In the genomic region with DNA sequence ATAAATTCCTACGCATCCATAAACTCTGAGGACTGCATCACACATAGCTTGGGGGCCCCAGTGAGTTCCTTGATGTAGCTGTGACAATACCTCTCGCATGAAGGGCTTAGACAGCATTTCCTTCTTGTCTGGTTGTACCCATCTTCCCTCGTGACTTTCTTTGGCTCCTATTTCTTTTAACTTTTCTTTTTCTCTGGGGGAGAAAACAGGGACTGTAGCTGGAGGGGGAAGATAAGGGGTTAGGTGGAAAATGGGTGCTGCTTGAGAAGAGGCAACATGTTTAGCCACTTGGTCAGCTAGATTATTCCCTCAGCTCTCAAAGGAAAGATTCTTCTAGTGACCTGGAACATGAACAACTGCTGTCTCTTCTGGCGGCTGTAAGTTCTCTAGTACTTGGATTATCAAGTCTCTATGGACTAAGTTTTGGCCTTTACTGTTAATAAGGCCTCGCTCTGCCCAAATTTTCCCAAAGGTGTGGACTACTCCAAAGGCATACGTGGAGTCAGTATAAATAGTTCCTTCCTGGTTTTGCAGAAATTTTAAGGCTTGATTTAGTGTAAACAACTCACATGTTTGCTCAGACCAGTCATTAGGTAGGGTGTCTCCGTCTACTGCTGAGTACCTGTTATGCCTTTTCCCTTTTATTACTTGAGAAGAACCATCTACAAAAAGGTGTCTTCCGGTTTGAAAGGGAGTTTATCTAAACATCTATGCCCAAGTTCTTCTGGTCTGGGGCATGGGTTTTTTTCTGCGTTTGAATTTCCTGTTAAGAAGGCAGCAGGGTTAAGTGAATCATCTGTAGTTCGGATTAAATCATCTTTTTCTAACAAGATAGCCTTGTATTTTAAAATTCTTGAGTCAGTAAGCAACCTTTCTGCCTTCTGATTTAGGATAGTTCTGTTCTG, we compare ENCODE assay signal across 1 cellular context.
A peak's percentile ranks its signal among the peaks of the same experiment; 100 is the strongest.
TF ChIP-seq lines count a peak whose summit lies in the region.

No MANE protein-coding gene starts in this region.

TF ChIP-seq in K562, 482 proteins besides CTCF, POLR2A, EP300 and RAD21:
- TF ChIP-seq GABPA (tag; conservative IDR thresholded peaks at IDR 0.05; ENCODE audit: low read depth) = 0 out of 2 replicates have a peak, but pooled peaks have one; percentile 27
- TF ChIP-seq SOX6 (IDR thresholded peaks at IDR 0.05) = no peak
- TF ChIP-seq, protein P1, sequence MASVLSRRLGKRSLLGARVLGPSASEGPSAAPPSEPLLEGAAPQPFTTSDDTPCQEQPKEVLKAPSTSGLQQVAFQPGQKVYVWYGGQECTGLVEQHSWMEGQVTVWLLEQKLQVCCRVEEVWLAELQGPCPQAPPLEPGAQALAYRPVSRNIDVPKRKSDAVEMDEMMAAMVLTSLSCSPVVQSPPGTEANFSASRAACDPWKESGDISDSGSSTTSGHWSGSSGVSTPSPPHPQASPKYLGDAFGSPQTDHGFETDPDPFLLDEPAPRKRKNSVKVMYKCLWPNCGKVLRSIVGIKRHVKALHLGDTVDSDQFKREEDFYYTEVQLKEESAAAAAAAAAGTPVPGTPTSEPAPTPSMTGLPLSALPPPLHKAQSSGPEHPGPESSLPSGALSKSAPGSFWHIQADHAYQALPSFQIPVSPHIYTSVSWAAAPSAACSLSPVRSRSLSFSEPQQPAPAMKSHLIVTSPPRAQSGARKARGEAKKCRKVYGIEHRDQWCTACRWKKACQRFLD (CRISPR knock-in tag; IDR thresholded peaks at IDR 0.05) = 0 out of 2 replicates have a peak, but pooled peaks have one; percentile 30
- peak; percentile 47; the same call in 1 of the 2 replicates for TF ChIP-seq MTA2 (IDR thresholded peaks at IDR 0.05; ENCODE audit: low read depth)
- TF ChIP-seq POLR2AphosphoS5 (IDR thresholded peaks at IDR 0.05; ENCODE audit: control insufficient read depth, insufficient read depth, low read depth, low read length) = no peak
- TF ChIP-seq, protein P2, sequence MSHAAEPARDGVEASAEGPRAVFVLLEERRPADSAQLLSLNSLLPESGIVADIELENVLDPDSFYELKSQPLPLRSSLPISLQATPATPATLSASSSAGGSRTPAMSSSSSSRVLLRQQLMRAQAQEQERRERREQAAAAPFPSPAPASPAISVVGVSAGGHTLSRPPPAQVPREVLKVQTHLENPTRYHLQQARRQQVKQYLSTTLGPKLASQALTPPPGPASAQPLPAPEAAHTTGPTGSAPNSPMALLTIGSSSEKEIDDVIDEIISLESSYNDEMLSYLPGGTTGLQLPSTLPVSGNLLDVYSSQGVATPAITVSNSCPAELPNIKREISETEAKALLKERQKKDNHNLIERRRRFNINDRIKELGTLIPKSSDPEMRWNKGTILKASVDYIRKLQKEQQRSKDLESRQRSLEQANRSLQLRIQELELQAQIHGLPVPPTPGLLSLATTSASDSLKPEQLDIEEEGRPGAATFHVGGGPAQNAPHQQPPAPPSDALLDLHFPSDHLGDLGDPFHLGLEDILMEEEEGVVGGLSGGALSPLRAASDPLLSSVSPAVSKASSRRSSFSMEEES (CRISPR knock-in tag; IDR thresholded peaks at IDR 0.05) = peak; percentile 57
- TF ChIP-seq, protein P3, sequence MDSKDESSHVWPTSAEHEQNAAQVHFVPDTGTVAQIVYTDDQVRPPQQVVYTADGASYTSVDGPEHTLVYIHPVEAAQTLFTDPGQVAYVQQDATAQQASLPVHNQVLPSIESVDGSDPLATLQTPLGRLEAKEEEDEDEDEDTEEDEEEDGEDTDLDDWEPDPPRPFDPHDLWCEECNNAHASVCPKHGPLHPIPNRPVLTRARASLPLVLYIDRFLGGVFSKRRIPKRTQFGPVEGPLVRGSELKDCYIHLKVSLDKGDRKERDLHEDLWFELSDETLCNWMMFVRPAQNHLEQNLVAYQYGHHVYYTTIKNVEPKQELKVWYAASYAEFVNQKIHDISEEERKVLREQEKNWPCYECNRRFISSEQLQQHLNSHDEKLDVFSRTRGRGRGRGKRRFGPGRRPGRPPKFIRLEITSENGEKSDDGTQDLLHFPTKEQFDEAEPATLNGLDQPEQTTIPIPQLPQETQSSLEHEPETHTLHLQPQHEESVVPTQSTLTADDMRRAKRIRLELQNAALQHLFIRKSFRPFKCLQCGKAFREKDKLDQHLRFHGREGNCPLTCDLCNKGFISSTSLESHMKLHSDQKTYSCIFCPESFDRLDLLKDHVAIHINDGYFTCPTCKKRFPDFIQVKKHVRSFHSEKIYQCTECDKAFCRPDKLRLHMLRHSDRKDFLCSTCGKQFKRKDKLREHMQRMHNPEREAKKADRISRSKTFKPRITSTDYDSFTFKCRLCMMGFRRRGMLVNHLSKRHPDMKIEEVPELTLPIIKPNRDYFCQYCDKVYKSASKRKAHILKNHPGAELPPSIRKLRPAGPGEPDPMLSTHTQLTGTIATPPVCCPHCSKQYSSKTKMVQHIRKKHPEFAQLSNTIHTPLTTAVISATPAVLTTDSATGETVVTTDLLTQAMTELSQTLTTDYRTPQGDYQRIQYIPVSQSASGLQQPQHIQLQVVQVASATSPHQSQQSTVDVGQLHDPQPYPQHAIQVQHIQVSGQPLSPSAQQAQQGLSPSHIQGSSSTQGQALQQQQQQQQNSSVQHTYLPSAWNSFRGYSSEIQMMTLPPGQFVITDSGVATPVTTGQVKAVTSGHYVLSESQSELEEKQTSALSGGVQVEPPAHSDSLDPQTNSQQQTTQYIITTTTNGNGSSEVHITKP (IDR thresholded peaks at IDR 0.05; ENCODE audit: partially characterized antibody) = no peak
- TF ChIP-seq CBFA2T3 (IDR thresholded peaks at IDR 0.05) = peak; percentile 51
- peak; percentile 22; the same call in 1 of the 2 replicates for TF ChIP-seq NCOR1 (IDR thresholded peaks at IDR 0.05)
- TF ChIP-seq, protein P4, sequence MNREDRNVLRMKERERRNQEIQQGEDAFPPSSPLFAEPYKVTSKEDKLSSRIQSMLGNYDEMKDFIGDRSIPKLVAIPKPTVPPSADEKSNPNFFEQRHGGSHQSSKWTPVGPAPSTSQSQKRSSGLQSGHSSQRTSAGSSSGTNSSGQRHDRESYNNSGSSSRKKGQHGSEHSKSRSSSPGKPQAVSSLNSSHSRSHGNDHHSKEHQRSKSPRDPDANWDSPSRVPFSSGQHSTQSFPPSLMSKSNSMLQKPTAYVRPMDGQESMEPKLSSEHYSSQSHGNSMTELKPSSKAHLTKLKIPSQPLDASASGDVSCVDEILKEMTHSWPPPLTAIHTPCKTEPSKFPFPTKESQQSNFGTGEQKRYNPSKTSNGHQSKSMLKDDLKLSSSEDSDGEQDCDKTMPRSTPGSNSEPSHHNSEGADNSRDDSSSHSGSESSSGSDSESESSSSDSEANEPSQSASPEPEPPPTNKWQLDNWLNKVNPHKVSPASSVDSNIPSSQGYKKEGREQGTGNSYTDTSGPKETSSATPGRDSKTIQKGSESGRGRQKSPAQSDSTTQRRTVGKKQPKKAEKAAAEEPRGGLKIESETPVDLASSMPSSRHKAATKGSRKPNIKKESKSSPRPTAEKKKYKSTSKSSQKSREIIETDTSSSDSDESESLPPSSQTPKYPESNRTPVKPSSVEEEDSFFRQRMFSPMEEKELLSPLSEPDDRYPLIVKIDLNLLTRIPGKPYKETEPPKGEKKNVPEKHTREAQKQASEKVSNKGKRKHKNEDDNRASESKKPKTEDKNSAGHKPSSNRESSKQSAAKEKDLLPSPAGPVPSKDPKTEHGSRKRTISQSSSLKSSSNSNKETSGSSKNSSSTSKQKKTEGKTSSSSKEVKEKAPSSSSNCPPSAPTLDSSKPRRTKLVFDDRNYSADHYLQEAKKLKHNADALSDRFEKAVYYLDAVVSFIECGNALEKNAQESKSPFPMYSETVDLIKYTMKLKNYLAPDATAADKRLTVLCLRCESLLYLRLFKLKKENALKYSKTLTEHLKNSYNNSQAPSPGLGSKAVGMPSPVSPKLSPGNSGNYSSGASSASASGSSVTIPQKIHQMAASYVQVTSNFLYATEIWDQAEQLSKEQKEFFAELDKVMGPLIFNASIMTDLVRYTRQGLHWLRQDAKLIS (CRISPR knock-in tag; IDR thresholded peaks at IDR 0.05) = no peak
- TF ChIP-seq ZNF695 (CRISPR knock-in tag; IDR thresholded peaks at IDR 0.05) = no peak
- 0 out of 4 replicates have a peak, but pooled peaks of 1 of the 2 experiments have one; percentile 11 for TF ChIP-seq FOXA3 (CRISPR knock-in tag; conservative IDR thresholded peaks at IDR 0.05 in 1 of 2, IDR thresholded peaks at IDR 0.05 in 1 of 2)
- TF ChIP-seq ARID1B (IDR thresholded peaks at IDR 0.05) = peak; percentile 61
- TF ChIP-seq TCF3 (CRISPR knock-in tag; IDR thresholded peaks at IDR 0.05) = peak; percentile 58
- peak; percentile 27; the same call in 1 of the 2 replicates for TF ChIP-seq TAL1 (IDR thresholded peaks at IDR 0.05)
- peak; percentile 18; the same call in 1 of the 2 replicates for TF ChIP-seq BHLHE40 (IDR thresholded peaks at IDR 0.05; ENCODE audit: low read length)
- peak; percentile 24; the same call in 1 of the 2 replicates for TF ChIP-seq CBFA2T2 (conservative IDR thresholded peaks at IDR 0.05)
TF ChIP-seq in K562: peak in this region for 12.
